17 cellular contexts compared by ENCODE assay signal in the genomic region with DNA sequence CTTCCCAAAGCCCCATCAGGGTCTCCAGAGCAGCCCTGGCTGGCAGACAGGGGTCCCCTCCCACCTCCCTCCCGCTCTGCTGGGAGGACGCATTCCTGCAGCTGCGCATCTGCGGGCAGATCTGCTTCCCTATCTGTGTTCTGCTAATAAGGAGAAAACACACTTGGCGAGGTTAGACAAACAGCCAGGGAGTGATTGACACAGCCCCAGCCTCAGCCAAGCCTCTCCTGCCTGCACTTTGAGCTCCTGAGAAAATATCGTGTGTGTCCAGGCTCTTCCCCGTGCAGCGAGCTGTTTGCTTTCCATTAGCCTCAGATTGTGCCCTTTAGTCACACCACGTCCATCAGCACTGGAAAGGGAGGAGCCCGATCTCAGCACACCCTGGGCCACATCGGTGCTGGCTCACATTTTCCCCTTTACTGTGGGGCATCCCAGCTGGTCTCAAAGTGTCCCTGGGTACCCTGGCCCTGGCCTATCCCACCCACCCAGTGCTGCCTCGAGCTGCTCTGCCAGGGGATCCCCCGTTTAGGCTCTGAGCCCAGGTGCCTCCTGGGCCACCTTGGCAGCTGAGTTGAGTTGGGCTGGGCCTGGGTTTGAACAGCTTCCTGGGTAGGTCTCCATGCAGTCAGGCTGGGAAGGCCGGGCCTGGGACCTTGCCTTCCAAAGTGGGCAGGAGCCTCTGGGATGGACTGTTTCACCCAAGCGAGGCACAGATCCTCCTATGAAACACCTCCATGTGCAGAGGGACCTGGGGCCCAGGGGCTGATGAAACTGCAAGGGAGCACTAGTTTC.
DNase-seq lines count a peak whose midpoint lies in the region; ATAC-seq and TF ChIP-seq lines count a peak whose summit lies in the region.
"Had no signal": no experiment of that assay in that cellular context is flagged by ENCODE, and none has a peak within 500 bp of the region (broad histone marks: within the 10 kb centered on the region; RNA-seq: fewer than 3 reads in every experiment).

No MANE protein-coding gene starts in this region.

- H3K27ac ChIP-seq in coronary artery = no peak overlapping the region
- H3K27ac ChIP-seq: A549, GM23248, left lung had no signal

- no peak overlapping the region for H3K4me3 ChIP-seq in coronary artery
- H3K4me3 ChIP-seq: A549, GM23248, left lung had no signal

- ATAC-seq in GM19351 (IDR thresholded peaks at IDR 0.05; ENCODE audit: unreplicated experiment) = no peak
- ATAC-seq in GM18873 (IDR thresholded peaks at IDR 0.05; ENCODE audit: low FRiP score, unreplicated experiment) = no peak
- ATAC-seq: A549; activated naive CD8-positive, alpha-beta T cell treated with anti-CD3 and anti-CD28 coated beads, Interleukin-2, amount 50 U/mL, for 24 hours; left lung; natural killer cell treated with Interleukin-12 subunit alpha and Interleukin-12 subunit beta and Interleukin-15 and Interleukin-18, amount 100 ng/mL, for 72 hours; WTC11 had no signal

- TF ChIP-seq CTCF in coronary artery (IDR thresholded peaks at IDR 0.05) = no peak

- intact Hi-C loops in posterior vena cava (cut with DNase I) = no loop called here

- DNase-seq in NCI-H2196 (lab: John Stamatoyannopoulos, UW; ENCODE audit: unreplicated experiment) (peak; percentile 23), NCI-H2196 treated with DMSO at 0.1 percent for 48 hours (lab: John Stamatoyannopoulos, UW; ENCODE audit: unreplicated experiment) (no peak), HuH-7 (ENCODE audit: low spot score) (peak; percentile 45), coronary artery (ENCODE audit: low spot score) (peak; percentile 64), posterior vena cava (ENCODE audit: low spot score) (peak; percentile 57), NCI-H1694 (lab: John Stamatoyannopoulos, UW) (no peak)
- DNase-seq: activated naive CD8-positive, alpha-beta T cell treated with anti-CD3 and anti-CD28 coated beads, Interleukin-2, amount 50 U/mL, for 24 hours; cerebellar nuclear complex; GM23248; stimulated activated naive CD4-positive, alpha-beta T cell treated with Interleukin-2 at 50 U/mL for 16 hours; SW 1271 had no signal

Comparison
In these comparisons a context has a peak if more than half of its experiments do, and no peak if none do; other contexts are left out.
1. DNase-seq: peak in NCI-H2196 (single experiment), HuH-7 (single experiment), coronary artery (single experiment) and posterior vena cava (single experiment); none in NCI-H2196 treated with DMSO at 0.1 percent for 48 hours (single experiment) and NCI-H1694 (single experiment).